1 cellular context compared by ENCODE assay signal in genomic region chr12:78398750-78399149, GRCh38.
TF ChIP-seq lines count a peak whose summit lies in the region.

No MANE protein-coding gene starts in this region.

TF ChIP-seq in SK-N-SH, 30 proteins besides CTCF, POLR2A, EP300 and RAD21 (continued from another document):
- TF ChIP-seq REST (IDR thresholded peaks at IDR 0.05; ENCODE audit: low read depth, low read length) (no peak), MXI1 (IDR thresholded peaks at IDR 0.05; ENCODE audit: low read depth, low read length) (no peak), POLR2AphosphoS5 (IDR thresholded peaks at IDR 0.05; ENCODE audit: low read depth, low read length) (peak; percentile 90), TEAD4 (IDR thresholded peaks at IDR 0.05; ENCODE audit: borderline replicate concordance, insufficient read depth) (peak; percentile 97), YY1 (IDR thresholded peaks at IDR 0.05; ENCODE audit: low read depth) (no peak), GABPA (IDR thresholded peaks at IDR 0.05; ENCODE audit: low read depth) (peak; percentile 25; the same call in 1 of the 2 replicates), FOXJ3 (CRISPR knock-in tag; IDR thresholded peaks at IDR 0.05) (no peak), TAF1 (IDR thresholded peaks at IDR 0.05; ENCODE audit: borderline replicate concordance, low read depth, low read length) (peak; percentile 35; the same call in 1 of the 2 replicates), MAX (IDR thresholded peaks at IDR 0.05; ENCODE audit: low read depth) (no peak), TCF12 (IDR thresholded peaks at IDR 0.05) (peak; percentile 100), SIN3A (IDR thresholded peaks at IDR 0.05; ENCODE audit: borderline replicate concordance, low read depth, low read length) (peak; percentile 55; the same call in 1 of the 2 replicates), GATA2 (CRISPR knock-in tag; IDR thresholded peaks at IDR 0.05) (no peak), USF1 (IDR thresholded peaks at IDR 0.05; ENCODE audit: borderline replicate concordance, low read depth) (no peak), NRF1 (IDR thresholded peaks at IDR 0.05; ENCODE audit: low read depth, low read length) (no peak), RFX5 (IDR thresholded peaks at IDR 0.05; ENCODE audit: low read length) (no peak), NFIC (IDR thresholded peaks at IDR 0.05; ENCODE audit: borderline replicate concordance) (peak; percentile 92), ZBTB33 (IDR thresholded peaks at IDR 0.05; ENCODE audit: borderline replicate concordance, low read depth) (peak; percentile 71; the same call in 1 of the 2 replicates), FOXM1 (IDR thresholded peaks at IDR 0.05; ENCODE audit: low read depth) (peak; percentile 93), PBX3 (IDR thresholded peaks at IDR 0.05) (peak; percentile 99), RCOR1 (IDR thresholded peaks at IDR 0.05; ENCODE audit: low read length) (no peak), USF2 (IDR thresholded peaks at IDR 0.05; ENCODE audit: borderline replicate concordance, low read depth, low read length) (no peak), RXRA (IDR thresholded peaks at IDR 0.05; ENCODE audit: borderline replicate concordance, low read depth) (peak; percentile 63), JUND (IDR thresholded peaks at IDR 0.05) (peak; percentile 98)
